8 cellular contexts compared by ENCODE assay signal in the genomic region with DNA sequence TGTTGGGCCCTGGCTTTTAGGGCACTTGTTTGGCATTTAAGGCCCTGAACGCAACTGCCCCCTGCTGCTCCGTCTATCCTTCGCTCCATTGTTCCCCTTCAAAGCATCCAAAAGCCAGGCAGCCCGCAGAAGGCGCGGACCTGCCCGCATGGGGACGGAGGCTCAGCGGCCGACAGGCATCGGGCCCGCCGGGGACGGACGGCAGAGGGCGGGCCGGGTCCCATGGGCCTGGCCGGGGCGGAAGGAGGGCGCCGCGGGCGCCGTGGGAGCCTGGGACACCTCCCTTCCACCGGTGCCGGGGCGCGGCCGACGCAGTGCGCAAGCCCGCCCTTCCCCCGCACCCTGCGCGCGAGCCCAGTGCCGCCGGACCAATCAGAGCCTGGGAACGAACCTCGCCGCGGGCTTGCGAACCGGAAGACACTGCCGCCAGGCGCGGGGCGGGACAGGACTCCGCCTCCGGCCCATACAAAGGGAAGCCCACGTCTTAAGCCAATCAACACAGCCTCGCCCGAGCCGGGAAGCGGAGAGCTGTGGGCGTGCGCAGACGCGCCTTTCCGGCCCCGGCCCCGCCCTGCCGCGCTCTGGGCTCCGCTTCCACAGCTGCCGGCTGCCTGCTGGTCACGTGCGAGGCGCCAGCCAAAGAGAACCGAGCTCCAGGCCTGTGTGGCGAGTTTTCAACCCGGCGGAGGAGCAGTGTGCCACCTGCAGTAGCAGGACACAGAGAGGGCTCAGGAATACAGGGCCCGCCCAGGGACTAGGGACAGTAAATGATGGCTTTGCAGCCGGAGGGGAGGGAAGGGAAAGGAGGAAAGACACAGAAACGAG. TPM values are rescaled to one million over a fixed set of nuclear protein-coding genes. Genes with fewer than 3 reads are reported as not detected.
DNase-seq lines count a peak whose midpoint lies in the region; ATAC-seq and TF ChIP-seq lines count a peak whose summit lies in the region.

No MANE protein-coding gene starts in this region.

- peak; percentile 35 to 83 (median 35) for TF ChIP-seq POLR2A in spleen (IDR thresholded peaks at IDR 0.05)

- intact Hi-C loops in spleen (cut with DNase I; ENCODE audit: low total_unique reads), result no loop called here

- DNase-seq in AG10803 (ENCODE audit: low read depth), result peak; percentile 98
- peak; percentile 98 for DNase-seq in NCI-H345 (lab: John Stamatoyannopoulos, UW)
- peak; percentile 76 to 88 (median 82) for DNase-seq in activated CD4-positive, CD25-positive, alpha-beta regulatory T cell (lab: John Stamatoyannopoulos, UW)
- DNase-seq in central memory CD4-positive, alpha-beta T cell, result peak; percentile 97
- peak; percentile 99 for DNase-seq in iris pigment epithelial cell (ENCODE audit: low read depth)
- DNase-seq in spleen, result peak; percentile 99

- ATAC-seq in GM19025 (IDR thresholded peaks at IDR 0.05; ENCODE audit: low read depth, unreplicated experiment) (peak; percentile 67), HG03280 (IDR thresholded peaks at IDR 0.05; ENCODE audit: unreplicated experiment) (peak; percentile 74)

- H3K27ac ChIP-seq in spleen, result peak overlapping the region; percentile 92 to 99 (median 97)

- TF ChIP-seq CTCF in AG10803 (conservative IDR thresholded peaks at IDR 0.05; ENCODE audit: low read length) (peak; percentile 21), spleen (IDR thresholded peaks at IDR 0.05 in 8 of 11, conservative IDR thresholded peaks at IDR 0.05 in 3 of 11) (peak in 5 of 11 experiments; percentile 12 to 40 (median 22))

- WGBS in spleen, 5 donors, result 0 to 20% (median 1%) methylated on average over 10 to 76 of the region's 76 CpGs

- H3K36me3 ChIP-seq in spleen, result peaks cover 0 to 39% (median 9%) of the 10 kb centered on the region in 6 donors

- peaks cover 0 to 6% (median 0%) of the 10 kb centered on the region in 7 donors for H3K27me3 ChIP-seq in spleen (replicated peaks in 1 of 7)

- H3K9me3 ChIP-seq in spleen, result no peaks in the 10 kb centered on the region

- peaks cover 16 to 85% (median 66%) of the 10 kb centered on the region in 6 donors for H3K4me1 ChIP-seq in spleen

- H3K4me3 ChIP-seq in AG10803 (ENCODE audit: low read length), result peak overlapping the region; percentile 70
- H3K4me3 ChIP-seq in spleen, result peak overlapping the region; percentile 30 to 71 (median 52)

RNA-seq across cellular contexts. Expression of gene ARHGAP4, which starts 2.1 kb away (rescaled TPM):
- 100 to 1,000 TPM; 176 to 317 (median 236) TPM for total RNA-seq in spleen
- polyA plus RNA-seq in spleen, result 100 to 1,000 TPM; 297 to 713 (median 635) TPM

RNA-seq across cellular contexts. Expression of gene NAA10, which starts 6.7 kb away (rescaled TPM):
- 10 to 100 TPM; 56.4 to 89.1 (median 85.5) TPM for total RNA-seq in spleen
- polyA plus RNA-seq in spleen, result 100 to 1,000 TPM; 123 to 174 (median 168) TPM

RNA-seq across cellular contexts. Expression of gene RENBP, which starts 16.3 kb away (rescaled TPM):
- total RNA-seq in spleen, result 100 to 1,000 TPM in 1 of 7 donors, 10 to 100 TPM in 6; 42.0 to 105 (median 63.6) TPM
- polyA plus RNA-seq in spleen, result 10 to 100 TPM; 44.3 to 91.3 (median 47.9) TPM

RNA-seq across cellular contexts. Expression of gene AVPR2, which starts 23.7 kb away (rescaled TPM):
- total RNA-seq in spleen, result under 1 TPM in 1 of 7 donors, not detected in 6; 0.52 TPM
- under 1 TPM; 0.22 to 0.77 (median 0.26) TPM for polyA plus RNA-seq in spleen

RNA-seq across cellular contexts. Expression of gene L1CAM, which starts 42.2 kb away (rescaled TPM):
- 1 to 10 TPM; 1.2 to 5.1 (median 2.2) TPM for total RNA-seq in spleen
- polyA plus RNA-seq in spleen, result 1 to 10 TPM; 1.6 to 3.4 (median 3.2) TPM

Comparison
In these comparisons a context has a peak if more than half of its experiments do, and no peak if none do; other contexts are left out.
1. Peak in every context shown above with its lines: DNase-seq, ATAC-seq, H3K4me3 ChIP-seq and H3K27ac ChIP-seq.